Comparison of ENCODE assay signal across 12 cellular contexts in the genomic region with DNA sequence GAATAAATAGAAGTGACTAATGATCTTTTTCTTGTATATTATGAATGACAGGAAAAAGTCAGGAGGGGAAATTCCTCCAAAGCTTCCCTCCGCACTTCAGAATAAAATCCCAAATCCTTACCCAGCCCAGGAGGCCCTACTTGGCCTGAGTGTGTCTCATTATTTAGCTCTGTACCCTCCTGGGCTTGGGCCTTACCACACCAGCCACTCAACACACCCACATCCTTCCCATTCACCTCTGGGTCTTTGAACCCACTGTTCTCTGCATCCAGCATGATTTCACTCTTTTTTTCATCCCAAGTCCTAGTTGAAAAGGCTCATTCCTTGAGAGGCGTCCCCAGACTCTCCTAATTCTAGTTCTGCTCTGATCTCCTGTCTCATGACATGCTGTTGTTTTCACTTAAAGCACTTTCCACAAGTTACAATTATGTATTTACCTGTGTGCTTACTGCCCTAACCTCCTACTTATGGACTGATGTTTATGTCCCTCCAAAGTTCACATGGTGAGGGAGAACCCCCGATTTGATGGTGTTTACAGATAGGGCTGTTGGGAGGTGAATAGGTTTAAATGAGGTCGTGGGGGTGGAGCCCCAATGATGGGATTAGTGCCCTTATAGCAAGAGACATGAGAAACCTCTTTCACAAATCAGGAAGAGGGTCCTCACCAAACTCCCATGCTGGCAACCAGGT. TPM values are rescaled to one million over a fixed set of nuclear protein-coding genes. Genes with fewer than 3 reads are reported as not detected.
DNase-seq lines count a peak whose midpoint lies in the region; ATAC-seq and TF ChIP-seq lines count a peak whose summit lies in the region.
"Had no signal": no experiment of that assay in that cellular context is flagged by ENCODE, and none has a peak within 500 bp of the region (broad histone marks: within the 10 kb centered on the region; RNA-seq: fewer than 3 reads in every experiment).

No MANE protein-coding gene starts in this region.

- DNase-seq in HFFc6 (no peak), lower lobe of right lung (no peak), stomach (no peak), cerebellum (ENCODE audit: low spot score) (no peak)
- no peak for DNase-seq in activated naive CD8-positive, alpha-beta T cell treated with anti-CD3 and anti-CD28 coated beads, Interleukin-2, amount 10 ng/mL, durations not matched to agents 7 days and 5 days
- no peak for DNase-seq in activated CD4-positive, alpha-beta T cell treated with anti-CD3 and anti-CD28 coated beads, Interleukin-2, amount 10 ng/mL, durations not matched to agents 7 days and 5 days
- DNase-seq: activated CD4-positive, alpha-beta T cell treated with anti-CD3 and anti-CD28 coated beads for 1 hour; activated naive CD4-positive, alpha-beta T cell; NCI-H510A; SHP77; small intestine had no signal

- peaks cover 4% of the 10 kb centered on the region; the same call in 1 of the 2 replicates for H3K27me3 Mint-ChIP-seq in HFFc6 (ENCODE audit: insufficient read depth)
- no peaks in the 10 kb centered on the region for H3K27me3 Mint-ChIP-seq in activated naive CD8-positive, alpha-beta T cell treated with anti-CD3 and anti-CD28 coated beads, Interleukin-2, amount 10 ng/mL, durations not matched to agents 7 days and 5 days
- H3K27me3 Mint-ChIP-seq in activated CD4-positive, alpha-beta T cell treated with anti-CD3 and anti-CD28 coated beads, Interleukin-2, amount 10 ng/mL, durations not matched to agents 7 days and 5 days = no peaks in the 10 kb centered on the region

- intact Hi-C loops in lower lobe of right lung (cut with DNase I) (no loop called here), stomach (cut with DNase I; ENCODE audit: low total_unique reads) (no loop called here)

- 64 to 79% (median 66%) methylated on average over 4 of the region's 4 CpGs for WGBS in stomach, 5 donors

- H3K4me1 Mint-ChIP-seq in HFFc6 (ENCODE audit: low read depth) = peaks cover 87% of the 10 kb centered on the region
- peaks cover 78% of the 10 kb centered on the region for H3K4me1 Mint-ChIP-seq in activated naive CD8-positive, alpha-beta T cell treated with anti-CD3 and anti-CD28 coated beads, Interleukin-2, amount 10 ng/mL, durations not matched to agents 7 days and 5 days
- peaks cover 89% of the 10 kb centered on the region for H3K4me1 Mint-ChIP-seq in activated CD4-positive, alpha-beta T cell treated with anti-CD3 and anti-CD28 coated beads, Interleukin-2, amount 10 ng/mL, durations not matched to agents 7 days and 5 days

- CTCF ChIA-PET in activated CD4-positive, alpha-beta T cell treated with anti-CD3 and anti-CD28 coated beads, Interleukin-2, amount 10 ng/mL, durations not matched to agents 7 days and 5 days (lab: Charles Lee) = interaction anchor here (0.5 to 1.9 kb wide), 3 partner anchors 19 to 210 kb away, joined by 3 to 4 read pairs (median 4); no protein-coding TSS in a partner anchor

- H3K9me3 Mint-ChIP-seq in HFFc6 = no peaks in the 10 kb centered on the region
- H3K9me3 Mint-ChIP-seq in activated naive CD8-positive, alpha-beta T cell treated with anti-CD3 and anti-CD28 coated beads, Interleukin-2, amount 10 ng/mL, durations not matched to agents 7 days and 5 days = no peaks in the 10 kb centered on the region
- peaks cover 3% of the 10 kb centered on the region for H3K9me3 Mint-ChIP-seq in activated CD4-positive, alpha-beta T cell treated with anti-CD3 and anti-CD28 coated beads, Interleukin-2, amount 10 ng/mL, durations not matched to agents 7 days and 5 days

- no peak overlapping the region for H3K4me3 ChIP-seq in lower lobe of right lung
- no peak overlapping the region for H3K4me3 ChIP-seq in stomach

- H3K9me3 ChIP-seq in lower lobe of right lung (no peaks in the 10 kb centered on the region), stomach (no peaks in the 10 kb centered on the region)

- POLR2A ChIA-PET in activated naive CD8-positive, alpha-beta T cell treated with anti-CD3 and anti-CD28 coated beads, Interleukin-2, amount 10 ng/mL, durations not matched to agents 7 days and 5 days (lab: Charles Lee) = interaction anchor here (1.1 kb wide), 1 partner anchor 25 kb away, joined by 3 read pairs; no protein-coding TSS in a partner anchor
- POLR2A ChIA-PET in activated CD4-positive, alpha-beta T cell treated with anti-CD3 and anti-CD28 coated beads, Interleukin-2, amount 10 ng/mL, durations not matched to agents 7 days and 5 days (lab: Charles Lee) = no interaction called here

- no peak for TF ChIP-seq POLR2A in stomach (IDR thresholded peaks at IDR 0.05)

- H3K4me1 ChIP-seq in lower lobe of right lung (peaks cover 100% of the 10 kb centered on the region), stomach (peaks cover 56 to 100% (median 79%) of the 10 kb centered on the region in 4 donors)

- no peak for TF ChIP-seq EP300 in stomach (IDR thresholded peaks at IDR 0.05)

- TF ChIP-seq CTCF in HFFc6 (IDR thresholded peaks at IDR 0.05) = no peak
- no peak for TF ChIP-seq CTCF in lower lobe of right lung (IDR thresholded peaks at IDR 0.05)
- TF ChIP-seq CTCF in stomach (IDR thresholded peaks at IDR 0.05) = no peak

- H3K27ac ChIP-seq in lower lobe of right lung (peak overlapping the region; percentile 84), stomach (peak overlapping the region in 4 of 5 donors; percentile 75 to 91 (median 84))

- H3K27ac Mint-ChIP-seq in HFFc6 = peak overlapping the region; percentile 59
- peak overlapping the region; percentile 0 for H3K27ac Mint-ChIP-seq in activated naive CD8-positive, alpha-beta T cell treated with anti-CD3 and anti-CD28 coated beads, Interleukin-2, amount 10 ng/mL, durations not matched to agents 7 days and 5 days
- H3K27ac Mint-ChIP-seq in activated CD4-positive, alpha-beta T cell treated with anti-CD3 and anti-CD28 coated beads, Interleukin-2, amount 10 ng/mL, durations not matched to agents 7 days and 5 days = no peak overlapping the region

- peaks cover 12% of the 10 kb centered on the region for H3K36me3 Mint-ChIP-seq in HFFc6 (ENCODE audit: low read depth)
- H3K36me3 Mint-ChIP-seq in activated naive CD8-positive, alpha-beta T cell treated with anti-CD3 and anti-CD28 coated beads, Interleukin-2, amount 10 ng/mL, durations not matched to agents 7 days and 5 days = peaks cover 48% of the 10 kb centered on the region
- H3K36me3 Mint-ChIP-seq in activated CD4-positive, alpha-beta T cell treated with anti-CD3 and anti-CD28 coated beads, Interleukin-2, amount 10 ng/mL, durations not matched to agents 7 days and 5 days (ENCODE audit: low read depth) = peaks cover 39% of the 10 kb centered on the region

- H3K4me3 Mint-ChIP-seq in HFFc6 = peak overlapping the region; percentile 43; the same call in 1 of the 2 replicates
- H3K4me3 Mint-ChIP-seq in activated naive CD8-positive, alpha-beta T cell treated with anti-CD3 and anti-CD28 coated beads, Interleukin-2, amount 10 ng/mL, durations not matched to agents 7 days and 5 days = peak overlapping the region; percentile 15
- H3K4me3 Mint-ChIP-seq in activated CD4-positive, alpha-beta T cell treated with anti-CD3 and anti-CD28 coated beads, Interleukin-2, amount 10 ng/mL, durations not matched to agents 7 days and 5 days = no peak overlapping the region

- peak; percentile 70 for ATAC-seq in activated naive CD8-positive, alpha-beta T cell treated with anti-CD3 and anti-CD28 coated beads, Interleukin-2, amount 10 ng/mL, durations not matched to agents 7 days and 5 days (ENCODE audit: low read depth)
- ATAC-seq in lower lobe of right lung (peak in 1 of 2 donors; percentile 27), HG02973 (IDR thresholded peaks at IDR 0.05; ENCODE audit: unreplicated experiment) (no peak)

- no peaks in the 10 kb centered on the region for H3K27me3 ChIP-seq in lower lobe of right lung (ENCODE audit: low read depth)
- H3K27me3 ChIP-seq in stomach = no peaks in the 10 kb centered on the region

- no peaks in the 10 kb centered on the region for H3K36me3 ChIP-seq in lower lobe of right lung
- no peaks in the 10 kb centered on the region for H3K36me3 ChIP-seq in stomach

RNA-seq across cellular contexts. Expression of gene NOD1, which starts 6.4 kb away (rescaled TPM):
- 1 to 10 TPM; 2.8 to 3.9 (median 3.0) TPM for total RNA-seq in HFFc6 (2021; fragmentation: NEBNext Ultra II Directional; extraction: Animal tissue kit (Norgen Biotek cat#: 25700))
- 10 to 100 TPM; 26.8 to 28.2 TPM for total RNA-seq in activated naive CD8-positive, alpha-beta T cell treated with anti-CD3 and anti-CD28 coated beads, Interleukin-2, amount 10 ng/mL, durations not matched to agents 7 days and 5 days
- total RNA-seq in lower lobe of right lung (42.9 TPM), stomach (10 to 100 TPM in 2 of 5 donors, 1 to 10 TPM in 3; 2.3 to 18.3 (median 7.0) TPM), cerebellum (4.7 TPM)
- 1 to 10 TPM; 4.2 to 6.0 (median 4.7) TPM for polyA plus RNA-seq in stomach
- total RNA-seq in activated CD4-positive, alpha-beta T cell treated with anti-CD3 and anti-CD28 coated beads, Interleukin-2, amount 10 ng/mL, durations not matched to agents 7 days and 5 days = 10 to 100 TPM; 17.0 to 21.1 TPM

RNA-seq across cellular contexts. Expression of gene GGCT, which starts 32.4 kb away (rescaled TPM):
- total RNA-seq in HFFc6 (2021; fragmentation: NEBNext Ultra II Directional; extraction: Animal tissue kit (Norgen Biotek cat#: 25700)) = 10 to 100 TPM; 16.1 to 25.6 (median 21.1) TPM
- 10 to 100 TPM; 40.2 to 42.7 TPM for total RNA-seq in activated naive CD8-positive, alpha-beta T cell treated with anti-CD3 and anti-CD28 coated beads, Interleukin-2, amount 10 ng/mL, durations not matched to agents 7 days and 5 days
- 28.8 TPM for total RNA-seq in lower lobe of right lung
- 10 to 100 TPM in 2 of 5 donors, 1 to 10 TPM in 2, not detected in 1; 2.9 to 25.7 (median 11.8) TPM for total RNA-seq in stomach
- polyA plus RNA-seq in stomach = 10 to 100 TPM; 49.2 to 56.5 (median 53.6) TPM
- 16.0 TPM for total RNA-seq in cerebellum
- 10 to 100 TPM; 39.9 to 42.6 TPM for total RNA-seq in activated CD4-positive, alpha-beta T cell treated with anti-CD3 and anti-CD28 coated beads, Interleukin-2, amount 10 ng/mL, durations not matched to agents 7 days and 5 days
